9 cellular contexts compared by ENCODE assay signal in the genomic region with DNA sequence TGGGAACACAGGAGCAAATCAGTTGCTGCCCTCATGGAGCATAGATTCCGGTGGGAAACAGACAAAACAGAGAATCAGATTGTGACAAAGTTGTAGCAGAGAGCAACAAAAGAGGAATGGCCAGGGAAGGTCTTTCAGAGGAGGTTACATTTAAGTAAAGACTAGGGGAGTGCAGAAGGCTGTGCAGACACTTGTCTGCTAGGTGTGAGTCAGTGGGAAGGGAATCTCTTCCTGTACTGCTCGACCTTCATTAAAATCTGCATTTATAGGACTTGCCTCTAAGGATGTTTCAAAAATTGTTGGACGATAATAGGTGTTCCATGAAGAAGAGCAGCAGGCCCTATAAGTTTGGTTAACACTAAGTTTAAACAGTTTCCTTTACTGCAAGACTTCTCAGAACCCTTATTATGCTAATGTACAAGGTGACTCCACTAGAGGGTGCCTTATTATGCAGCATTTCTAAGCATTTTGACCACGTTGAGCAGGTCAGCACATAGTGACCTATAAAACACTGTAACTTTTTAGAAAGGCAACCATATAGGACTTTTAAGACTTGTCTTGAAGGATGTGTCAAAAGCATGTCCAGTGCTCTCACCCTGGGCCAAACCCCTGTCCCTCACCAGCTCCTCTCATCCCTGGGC.
DNase-seq lines count a peak whose midpoint lies in the region; ATAC-seq and TF ChIP-seq lines count a peak whose summit lies in the region.
"Had no signal": no experiment of that assay in that cellular context is flagged by ENCODE, and none has a peak within 500 bp of the region (broad histone marks: within the 10 kb centered on the region; RNA-seq: fewer than 3 reads in every experiment).

No MANE protein-coding gene starts in this region.

- H3K27me3 ChIP-seq in left ventricle myocardium inferior (ENCODE audit: low read depth) = peaks cover 3% of the 10 kb centered on the region
- no peaks in the 10 kb centered on the region for H3K27me3 ChIP-seq in dorsolateral prefrontal cortex

- TF ChIP-seq CTCF in AG04449 (IDR thresholded peaks at IDR 0.05; ENCODE audit: insufficient read depth, low read length, missing control alignments) (peak; percentile 30), left ventricle myocardium inferior (IDR thresholded peaks at IDR 0.05; ENCODE audit: borderline replicate concordance) (peak; percentile 47), dorsolateral prefrontal cortex (IDR thresholded peaks at IDR 0.05 in 54 of 56, conservative IDR thresholded peaks at IDR 0.05 in 2 of 56; ENCODE audit: low read depth in 1 of 56, partially characterized antibody in 56 of 56) (no peak)

- H3K4me3 ChIP-seq in AG04449 (ENCODE audit: low read depth, low read length) = no peak overlapping the region
- H3K4me3 ChIP-seq in left ventricle myocardium inferior = no peak overlapping the region
- no peak overlapping the region for H3K4me3 ChIP-seq in dorsolateral prefrontal cortex

- no peak overlapping the region for H3K27ac ChIP-seq in left ventricle myocardium inferior (replicated peaks)
- no peak overlapping the region for H3K27ac ChIP-seq in dorsolateral prefrontal cortex

- no peaks in the 10 kb centered on the region for H3K4me1 Mint-ChIP-seq in activated naive CD4-positive, alpha-beta T cell treated with anti-CD3 and anti-CD28 coated beads for 36 hours (ENCODE audit: low read depth)

- POLR2A ChIA-PET in AG04449 (lab: Yijun Ruan, JAX) = no interaction called here

- no peaks in the 10 kb centered on the region for H3K4me1 ChIP-seq in left ventricle myocardium inferior

- no peak for DNase-seq in AG04449 (ENCODE audit: low read depth, low spot score)
- DNase-seq in SW480 (ENCODE audit: low spot score) = peak; percentile 3
- DNase-seq in left ventricle myocardium inferior = no peak
- DNase-seq in activated naive CD4-positive, alpha-beta T cell treated with anti-CD3 and anti-CD28 coated beads for 36 hours = no peak
- no peak for DNase-seq in dorsolateral prefrontal cortex
- DNase-seq in NCI-H1092 (lab: John Stamatoyannopoulos, UW) = no peak

- H3K4me3 Mint-ChIP-seq in activated naive CD4-positive, alpha-beta T cell treated with anti-CD3 and anti-CD28 coated beads for 36 hours = no peak overlapping the region
- H3K4me3 Mint-ChIP-seq: activated T-helper 1 cell treated with anti-CD3 and anti-CD28 coated beads, Interleukin-12 subunit alpha, Interleukin-12 subunit beta, Interleukin-2, Interleukin-4 antibody, amounts not matched to agents 30 ng/mL and 10 ng/mL and 1 ng/mL, durations not matched to agents 14 hours and 24 hours and 36 hours had no signal

- intact Hi-C loops in left ventricle myocardium inferior (cut with micrococcal nuclease) (no loop called here), dorsolateral prefrontal cortex (cut with DNase I) (no loop called here)
- intact Hi-C loops in activated naive CD4-positive, alpha-beta T cell treated with anti-CD3 and anti-CD28 coated beads for 36 hours (cut with micrococcal nuclease) = loop anchor here (1.0 kb wide), 2 partner anchors 159 to 238 kb away; no protein-coding TSS in a partner anchor

- no peaks in the 10 kb centered on the region for H3K36me3 Mint-ChIP-seq in activated naive CD4-positive, alpha-beta T cell treated with anti-CD3 and anti-CD28 coated beads for 36 hours (ENCODE audit: low read depth)

- peak; percentile 59 for ATAC-seq in GM19351 (IDR thresholded peaks at IDR 0.05; ENCODE audit: unreplicated experiment)
- no peak for ATAC-seq in HG03175 (IDR thresholded peaks at IDR 0.05; ENCODE audit: unreplicated experiment)

- no peaks in the 10 kb centered on the region for H3K27me3 Mint-ChIP-seq in activated naive CD4-positive, alpha-beta T cell treated with anti-CD3 and anti-CD28 coated beads for 36 hours (ENCODE audit: low read depth)

- no peaks in the 10 kb centered on the region for H3K9me3 ChIP-seq in left ventricle myocardium inferior (replicated peaks)

- no peaks in the 10 kb centered on the region for H3K9me3 Mint-ChIP-seq in activated naive CD4-positive, alpha-beta T cell treated with anti-CD3 and anti-CD28 coated beads for 36 hours
- H3K9me3 Mint-ChIP-seq: activated T-helper 1 cell treated with anti-CD3 and anti-CD28 coated beads, Interleukin-12 subunit alpha, Interleukin-12 subunit beta, Interleukin-2, Interleukin-4 antibody, amounts not matched to agents 30 ng/mL and 10 ng/mL and 1 ng/mL, durations not matched to agents 14 hours and 24 hours and 36 hours had no signal

- no peaks in the 10 kb centered on the region for H3K36me3 ChIP-seq in left ventricle myocardium inferior

- CTCF ChIA-PET in AG04449 (lab: Yijun Ruan, JAX) = interaction anchor here (1.1 to 1.2 kb wide), 2 partner anchors 8 to 159 kb away, joined by 3 read pairs; no protein-coding TSS in a partner anchor
- CTCF ChIA-PET in activated naive CD4-positive, alpha-beta T cell treated with anti-CD3 and anti-CD28 coated beads for 36 hours (lab: Charles Lee) = no interaction called here

- H3K27ac Mint-ChIP-seq in activated naive CD4-positive, alpha-beta T cell treated with anti-CD3 and anti-CD28 coated beads for 36 hours = no peak overlapping the region
- H3K27ac Mint-ChIP-seq: activated T-helper 1 cell treated with anti-CD3 and anti-CD28 coated beads, Interleukin-12 subunit alpha, Interleukin-12 subunit beta, Interleukin-2, Interleukin-4 antibody, amounts not matched to agents 30 ng/mL and 10 ng/mL and 1 ng/mL, durations not matched to agents 14 hours and 24 hours and 36 hours had no signal

Comparison
In these comparisons a context has a peak if more than half of its experiments do, and no peak if none do; other contexts are left out.
1. CTCF ChIP-seq: peak in AG04449 (single experiment) and left ventricle myocardium inferior (single experiment); none in dorsolateral prefrontal cortex (0 of 56).